ENCODE assay signal across 18 cellular contexts in genomic region chr7:155578016-155578415, GRCh38. TPM values are rescaled to one million over a fixed set of nuclear protein-coding genes. Genes with fewer than 3 reads are reported as not detected.
A peak's percentile ranks its signal among the peaks of the same experiment; 100 is the strongest.
DNase-seq lines count a peak whose midpoint lies in the region; ATAC-seq and TF ChIP-seq lines count a peak whose summit lies in the region.
"Had no signal": no experiment of that assay in that cellular context is flagged by ENCODE, and none has a peak within 500 bp of the region (broad histone marks: within the 10 kb centered on the region; RNA-seq: fewer than 3 reads in every experiment).

No MANE protein-coding gene starts in this region.

- no peak for TF ChIP-seq CTCF in right atrium auricular region (IDR thresholded peaks at IDR 0.05)

- no peak overlapping the region for H3K27ac ChIP-seq in right atrium auricular region
- H3K27ac ChIP-seq: 22Rv1, A549, C4-2B had no signal

- intact Hi-C loops in left ventricle myocardium superior (cut with micrococcal nuclease) (no loop called here), posterior vena cava (cut with DNase I) (no loop called here)

- H3K9me3 ChIP-seq in right atrium auricular region: no peaks in the 10 kb centered on the region
- H3K9me3 ChIP-seq: A549 had no signal

- H3K4me1 ChIP-seq in right atrium auricular region: no peaks in the 10 kb centered on the region
- H3K4me1 ChIP-seq: A549 had no signal

- no peaks in the 10 kb centered on the region for H3K36me3 ChIP-seq in right atrium auricular region

- ATAC-seq in left ventricle myocardium superior (no peak), HG02759 (IDR thresholded peaks at IDR 0.05; ENCODE audit: unreplicated experiment) (no peak)
- ATAC-seq: GM23338 had no signal

- no peak overlapping the region for H3K4me3 ChIP-seq in right atrium auricular region
- H3K4me3 ChIP-seq: A549, GM23338 had no signal

- DNase-seq in activated effector memory CD4-positive, alpha-beta T cell treated with anti-CD3 and anti-CD28 coated beads, Interleukin-2, amount 50 U/mL, for 16 hours: peak; percentile 58
- no peak for DNase-seq in activated effector memory CD4-positive, alpha-beta T cell treated with Interleukin-2 at 50 U/mL for 16 hours
- DNase-seq in left ventricle myocardium superior (peak; percentile 8), right atrium auricular region (ENCODE audit: low spot score) (no peak), posterior vena cava (ENCODE audit: low spot score) (peak; percentile 69), NCI-H526 (lab: John Stamatoyannopoulos, UW) (no peak)
- DNase-seq: AML-193; CD4-positive, alpha-beta memory T cell; DMS153; DMS79; GDM1; HCEC 1CT; HFFc6 had no signal

- no peaks in the 10 kb centered on the region for H3K27me3 ChIP-seq in right atrium auricular region

RNA-seq across cellular contexts. Expression of gene CNPY1, which starts 31.7 kb away (rescaled TPM):
- total RNA-seq in left ventricle myocardium superior: not detected
- not detected for total RNA-seq in right atrium auricular region
- not detected for total RNA-seq in posterior vena cava
- total RNA-seq: CD4-positive, alpha-beta memory T cell; GM23338; HFFc6 had no signal

Comparison
In these comparisons a context has a peak if more than half of its experiments do, and no peak if none do; other contexts are left out.
1. DNase-seq: peak in activated effector memory CD4-positive, alpha-beta T cell treated with anti-CD3 and anti-CD28 coated beads, Interleukin-2, amount 50 U/mL, for 16 hours (single experiment), left ventricle myocardium superior (single experiment) and posterior vena cava (single experiment); none in activated effector memory CD4-positive, alpha-beta T cell treated with Interleukin-2 at 50 U/mL for 16 hours (single experiment), right atrium auricular region (single experiment) and NCI-H526 (0 of 2).